In the genomic region with DNA sequence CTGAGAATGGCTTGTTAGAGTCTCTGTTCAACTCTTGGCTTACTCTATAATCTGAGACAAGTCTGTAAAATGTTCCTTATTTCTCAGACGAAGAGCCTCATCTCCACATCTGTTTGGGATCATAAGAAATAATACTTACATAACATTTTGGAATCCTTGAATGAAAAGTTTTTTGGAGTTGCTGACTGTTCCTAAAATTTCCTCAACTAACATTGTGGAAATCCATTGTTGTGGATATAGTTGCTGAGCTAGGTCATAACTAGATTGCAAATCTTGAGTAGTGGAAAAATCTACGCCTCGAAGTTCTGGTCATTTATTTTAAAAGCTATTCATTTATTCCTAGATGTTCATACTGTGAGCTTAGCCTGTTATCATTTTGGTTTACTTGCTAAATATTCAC, we compare ENCODE assay signal across 25 cellular contexts.
DNase-seq lines count a peak whose midpoint lies in the region; ATAC-seq and TF ChIP-seq lines count a peak whose summit lies in the region.
"Had no signal": no experiment of that assay in that cellular context is flagged by ENCODE, and none has a peak within 500 bp of the region (broad histone marks: within the 10 kb centered on the region; RNA-seq: fewer than 3 reads in every experiment).

No MANE protein-coding gene starts in this region.

- TF ChIP-seq CTCF in heart left ventricle (IDR thresholded peaks at IDR 0.05) (no peak), right atrium auricular region (IDR thresholded peaks at IDR 0.05) (no peak), psoas muscle (IDR thresholded peaks at IDR 0.05) (no peak)

- H3K36me3 ChIP-seq in heart left ventricle: no peaks in the 10 kb centered on the region
- H3K36me3 ChIP-seq in right atrium auricular region: no peaks in the 10 kb centered on the region
- H3K36me3 ChIP-seq in psoas muscle (ENCODE audit: insufficient read depth in 1 of 2, low read depth in 1 of 2): no peaks in the 10 kb centered on the region
- H3K36me3 ChIP-seq in aorta (ENCODE audit: control insufficient read depth in 1 of 2, insufficient read depth in 2 of 2, low read length in 1 of 2): no peaks in the 10 kb centered on the region
- H3K36me3 ChIP-seq: MG63 had no signal

- H3K27me3 ChIP-seq in heart left ventricle (no peaks in the 10 kb centered on the region), right atrium auricular region (no peaks in the 10 kb centered on the region), psoas muscle (ENCODE audit: insufficient read depth in 3 of 3, low read length in 2 of 3) (no peaks in the 10 kb centered on the region), aorta (ENCODE audit: control insufficient read depth in 1 of 2, insufficient read depth in 2 of 2, low read length in 1 of 2) (no peaks in the 10 kb centered on the region)
- H3K27me3 ChIP-seq: body of pancreas, MG63, testis had no signal

- DNase-seq in heart left ventricle: no peak
- no peak for DNase-seq in left cardiac atrium
- DNase-seq in right atrium auricular region (ENCODE audit: low spot score): no peak
- no peak for DNase-seq in psoas muscle
- no peak for DNase-seq in aorta
- DNase-seq in OCI-M1 (lab: John Stamatoyannopoulos, UW): no peak
- no peak for DNase-seq in retina
- DNase-seq: activated naive CD4-positive, alpha-beta T cell treated with Interleukin-2 at 50 U/mL for 16 hours; activated T-cell treated with anti-CD3 and anti-CD28 coated beads, Interleukin-2, amount 50 U/mL, for 72 hours; body of pancreas; CD4-positive, alpha-beta T cell; H7; immature natural killer cell; KG1; MG63; naive B cell; NCI-H1105; NCI-H187; NCI-H510A; stimulated activated naive CD4-positive, alpha-beta T cell treated with Interleukin-2 at 50 U/mL for 16 hours; testis had no signal

- H3K27ac ChIP-seq in heart left ventricle: peak overlapping the region in 10 of 12 donors; percentile 29 to 92 (median 66)
- peak overlapping the region; percentile 6 to 74 for H3K27ac ChIP-seq in right atrium auricular region
- peak overlapping the region; percentile 51 for H3K27ac ChIP-seq in psoas muscle
- peak overlapping the region in 1 of 2 donors; percentile 76 for H3K27ac ChIP-seq in aorta (ENCODE audit: low read depth in 1 of 2, low read length in 2 of 2)
- H3K27ac ChIP-seq: body of pancreas, RWPE1, SK-N-MC had no signal

- H3K4me3 ChIP-seq in heart left ventricle (no peak overlapping the region), right atrium auricular region (no peak overlapping the region), psoas muscle (no peak overlapping the region), aorta (ENCODE audit: low read length in 2 of 2) (no peak overlapping the region)
- H3K4me3 ChIP-seq: body of pancreas, MG63, SK-N-MC, smooth muscle cell, testis had no signal

- H3K9me3 ChIP-seq in heart left ventricle (no peaks in the 10 kb centered on the region), right atrium auricular region (no peaks in the 10 kb centered on the region), psoas muscle (no peaks in the 10 kb centered on the region), aorta (ENCODE audit: control insufficient read depth, low read length) (no peaks in the 10 kb centered on the region)
- H3K9me3 ChIP-seq: body of pancreas, MG63, testis had no signal

- 76 to 82% (median 78%) methylated on average over 3 of the region's 3 CpGs for WGBS in heart left ventricle, 4 donors
- WGBS in psoas muscle, 3 donors: 79 to 87% (median 83%) methylated on average over 3 of the region's 3 CpGs
- WGBS in aorta, 2 donors: 13 to 16% methylated on average over 3 of the region's 3 CpGs

- TF ChIP-seq POLR2A in heart left ventricle (IDR thresholded peaks at IDR 0.05): no peak

- intact Hi-C loops in heart left ventricle (cut with DNase I): loop anchor here in 5 of 10 donors (5.0 to 10.0 kb wide), 6 partner anchors 132 to 407 kb away; a partner anchor contains a TSS
- intact Hi-C loops in left cardiac atrium (cut with DNase I): no loop called here
- intact Hi-C loops in psoas muscle (cut with DNase I): no loop called here
- intact Hi-C loops in aorta (cut with DNase I): loop anchor here (2.0 to 10.0 kb wide), 8 partner anchors 29 to 402 kb away; a partner anchor contains a TSS

- H3K4me1 ChIP-seq in heart left ventricle (peaks cover 0 to 75% (median 37%) of the 10 kb centered on the region in 12 donors), right atrium auricular region (peaks cover 0 to 53% of the 10 kb centered on the region in 2 donors), psoas muscle (peaks cover 14% of the 10 kb centered on the region), aorta (ENCODE audit: control insufficient read depth in 1 of 2, insufficient read depth in 2 of 2, low read length in 2 of 2) (peaks cover 12 to 13% of the 10 kb centered on the region in 2 donors)

- ATAC-seq in heart left ventricle: peak in 2 of 4 donors; percentile 6 to 25
- no peak for ATAC-seq in left cardiac atrium
- no peak for ATAC-seq in psoas muscle
- peak; percentile 37 for ATAC-seq in aorta (ENCODE audit: low FRiP score)
- ATAC-seq in GM19351 (IDR thresholded peaks at IDR 0.05; ENCODE audit: unreplicated experiment): no peak
- ATAC-seq: activated T-cell treated with anti-CD3 and anti-CD28 coated beads, Interleukin-2, amount 50 U/mL, for 72 hours; body of pancreas had no signal

Comparison
In these comparisons a context has a peak if more than half of its experiments do, and no peak if none do; other contexts are left out.
1. intact Hi-C loops: an anchor here in aorta (2.0 to 10.0 kb wide); none called in left cardiac atrium and psoas muscle.